In genomic region chr2:6214471-6214870, GRCh38 we compare ENCODE assay signal across 23 cellular contexts.
DNase-seq lines count a peak whose midpoint lies in the region; ATAC-seq and TF ChIP-seq lines count a peak whose summit lies in the region.
"Had no signal": no experiment of that assay in that cellular context is flagged by ENCODE, and none has a peak within 500 bp of the region (broad histone marks: within the 10 kb centered on the region; RNA-seq: fewer than 3 reads in every experiment).

No MANE protein-coding gene starts in this region.

- peaks cover 4% of the 10 kb centered on the region; the same call in 1 of the 2 replicates for H3K79me2 ChIP-seq in H9 (ENCODE audit: insufficient read depth, low read length)

- H3K4me3 Mint-ChIP-seq in H9 = no peak overlapping the region
- H3K4me3 Mint-ChIP-seq: activated B cell treated with CpG ODN at 0.5 μM for 24 hours; activated naive CD8-positive, alpha-beta T cell treated with anti-CD3 and anti-CD28 coated beads, Interleukin-2, amount 10 ng/mL, durations not matched to agents 7 days and 5 days; stimulated activated naive B cell treated with anti-CD40 and anti-IgM and Interleukin-4, amounts not matched to agents 10 μg/mL and 1 μg/mL and 100 μg/mL, for 72 hours; T-helper 17 cell had no signal

- no peak overlapping the region for H3K27ac Mint-ChIP-seq in H9
- H3K27ac Mint-ChIP-seq: activated B cell treated with CpG ODN at 0.5 μM for 24 hours; activated naive CD8-positive, alpha-beta T cell treated with anti-CD3 and anti-CD28 coated beads, Interleukin-2, amount 10 ng/mL, durations not matched to agents 7 days and 5 days; stimulated activated naive B cell treated with anti-CD40 and anti-IgM and Interleukin-4, amounts not matched to agents 10 μg/mL and 1 μg/mL and 100 μg/mL, for 72 hours; T-helper 17 cell had no signal

- no peak overlapping the region for H2BK12ac ChIP-seq in H9 (ENCODE audit: insufficient read length, low read depth, low read length)

- H4K8ac ChIP-seq in H9 (replicated peaks; ENCODE audit: insufficient read length, low read depth, low read length) = no peak overlapping the region

- H2BK15ac ChIP-seq in H9 (ENCODE audit: low read depth, low read length) = no peak overlapping the region

- no peaks in the 10 kb centered on the region; a peak in 1 of 4 replicates for H3K4me1 Mint-ChIP-seq in H9
- H3K4me1 Mint-ChIP-seq: activated naive CD8-positive, alpha-beta T cell treated with anti-CD3 and anti-CD28 coated beads, Interleukin-2, amount 10 ng/mL, durations not matched to agents 7 days and 5 days; T-helper 17 cell had no signal

- H2AK5ac ChIP-seq in H9 (ENCODE audit: insufficient read length, low read length) = no peak overlapping the region

- no peak overlapping the region for H3K4me3 ChIP-seq in uterus
- H3K4me3 ChIP-seq: BLaER1 treated with 17β-estradiol and CSF1 and Interleukin-3, amounts not matched to agents 10 nM and 100 nM; breast epithelium; right atrium auricular region; upper lobe of left lung had no signal

- H3K4ac ChIP-seq in H9 (ENCODE audit: low read depth, low read length) = no peak overlapping the region

- intact Hi-C loops in uterus (cut with DNase I; ENCODE audit: low total_unique reads) = no loop called here

- H3K79me1 ChIP-seq in H9 (ENCODE audit: insufficient read depth, low read depth, low read length, poor library complexity, severe bottlenecking) = no peaks in the 10 kb centered on the region

- no peaks in the 10 kb centered on the region for H3K9me3 ChIP-seq in H9 (ENCODE audit: control insufficient read depth, low read depth, low read length)
- H3K9me3 ChIP-seq in uterus = no peaks in the 10 kb centered on the region
- H3K9me3 ChIP-seq: BLaER1 treated with 17β-estradiol and CSF1 and Interleukin-3, amounts not matched to agents 10 nM and 100 nM; breast epithelium; neutrophil; right atrium auricular region; upper lobe of left lung had no signal

- no peak overlapping the region for H3K4me2 ChIP-seq in H9 (ENCODE audit: insufficient read depth, insufficient read length, low read length)
- H3K4me2 ChIP-seq: BLaER1 treated with 17β-estradiol and CSF1 and Interleukin-3, amounts not matched to agents 10 nM and 100 nM; KMS-11 had no signal

- TF ChIP-seq POLR2A in uterus (IDR thresholded peaks at IDR 0.05) = no peak

- no peak overlapping the region for H3K56ac ChIP-seq in H9 (ENCODE audit: insufficient read length, low read depth, low read length)

- TF ChIP-seq CTCF in H9 (conservative IDR thresholded peaks at IDR 0.05) (peak; percentile 48), uterus (IDR thresholded peaks at IDR 0.05) (no peak)

- no CpG with 5 or more reads among the region's 6 CpGs for WGBS in H9 (ENCODE audit: extremely low coverage, insufficient read length, low lambda C conversion rate)

- no peaks in the 10 kb centered on the region; the same call in 1 of the 2 replicates for H3K27me3 Mint-ChIP-seq in H9 (ENCODE audit: low read depth)
- H3K27me3 Mint-ChIP-seq: activated B cell treated with CpG ODN at 0.5 μM for 24 hours, T-helper 17 cell had no signal

- no peaks in the 10 kb centered on the region for H3K9me3 Mint-ChIP-seq in H9
- H3K9me3 Mint-ChIP-seq: activated B cell treated with CpG ODN at 0.5 μM for 24 hours; activated naive CD8-positive, alpha-beta T cell treated with anti-CD3 and anti-CD28 coated beads, Interleukin-2, amount 10 ng/mL, durations not matched to agents 7 days and 5 days; stimulated activated naive B cell treated with anti-CD40 and anti-IgM and Interleukin-4, amounts not matched to agents 10 μg/mL and 1 μg/mL and 100 μg/mL, for 72 hours had no signal

- no peak overlapping the region for H4K91ac ChIP-seq in H9 (ENCODE audit: insufficient read length, low read depth, low read length)

- H3K4me1 ChIP-seq in H9 (ENCODE audit: insufficient read depth, low read length) (no peaks in the 10 kb centered on the region), uterus (no peaks in the 10 kb centered on the region)
- H3K4me1 ChIP-seq: BLaER1 treated with 17β-estradiol and CSF1 and Interleukin-3, amounts not matched to agents 10 nM and 100 nM; breast epithelium; right atrium auricular region; upper lobe of left lung had no signal

- no peak for ATAC-seq in GM18520 (IDR thresholded peaks at IDR 0.05; ENCODE audit: unreplicated experiment)
- ATAC-seq: T-helper 17 cell had no signal

- no peaks in the 10 kb centered on the region for H4K20me1 ChIP-seq in H9 (ENCODE audit: control insufficient read depth, insufficient read depth, insufficient read length)
- H4K20me1 ChIP-seq: BLaER1 treated with 17β-estradiol and CSF1 and Interleukin-3, amounts not matched to agents 10 nM and 100 nM had no signal

- H3T11ph ChIP-seq in H9 (ENCODE audit: low read length) = no peak overlapping the region

- no peak overlapping the region for H2BK120ac ChIP-seq in H9 (ENCODE audit: low read depth, low read length, poor library complexity, severe bottlenecking)

- no peak overlapping the region for H3K27ac ChIP-seq in H9 (ENCODE audit: insufficient read length, low read depth, low read length)
- no peak overlapping the region for H3K27ac ChIP-seq in uterus
- H3K27ac ChIP-seq: BLaER1 treated with 17β-estradiol and CSF1 and Interleukin-3, amounts not matched to agents 10 nM and 100 nM; breast epithelium; KMS-11; neutrophil; right atrium auricular region; upper lobe of left lung had no signal

- H2BK20ac ChIP-seq in H9 (ENCODE audit: low read depth, low read length, poor library complexity, severe bottlenecking) = no peak overlapping the region

- H2BK5ac ChIP-seq in H9 (ENCODE audit: insufficient read length, low read length) = no peak overlapping the region

- in situ Hi-C loops in SK-MEL-5 (cut with HindIII; ENCODE audit: low pct_unique_long_range_greater_than_20kb, low sequenced_read_pairs) = no loop called here

- no peak overlapping the region for H3K9ac ChIP-seq in H9 (ENCODE audit: extremely low read depth, insufficient read length, low read length)
- H3K9ac ChIP-seq: BLaER1 treated with 17β-estradiol and CSF1 and Interleukin-3, amounts not matched to agents 10 nM and 100 nM; KMS-11 had no signal

- no peak overlapping the region for H4K5ac ChIP-seq in H9 (ENCODE audit: insufficient read length, low read depth, low read length)

- H3K36me3 Mint-ChIP-seq in H9 (ENCODE audit: insufficient read depth in 1 of 3, low read depth in 3 of 3) = no peaks in the 10 kb centered on the region
- H3K36me3 Mint-ChIP-seq: activated naive CD8-positive, alpha-beta T cell treated with anti-CD3 and anti-CD28 coated beads, Interleukin-2, amount 10 ng/mL, durations not matched to agents 7 days and 5 days; stimulated activated naive B cell treated with anti-CD40 and anti-IgM and Interleukin-4, amounts not matched to agents 10 μg/mL and 1 μg/mL and 100 μg/mL, for 72 hours had no signal

- H2AFZ ChIP-seq in H9 (ENCODE audit: low read length) = no peak overlapping the region

- H3K27me3 ChIP-seq in H9 (ENCODE audit: insufficient read depth, low read length) = no peaks in the 10 kb centered on the region
- no peaks in the 10 kb centered on the region for H3K27me3 ChIP-seq in uterus
- H3K27me3 ChIP-seq: BLaER1 treated with 17β-estradiol and CSF1 and Interleukin-3, amounts not matched to agents 10 nM and 100 nM; breast epithelium; neutrophil; right atrium auricular region; upper lobe of left lung had no signal

- no peak overlapping the region for H3K18ac ChIP-seq in H9 (ENCODE audit: insufficient read length, low read depth, low read length)

- no peaks in the 10 kb centered on the region for H3K36me3 ChIP-seq in uterus
- H3K36me3 ChIP-seq: BLaER1 treated with 17β-estradiol and CSF1 and Interleukin-3, amounts not matched to agents 10 nM and 100 nM; breast epithelium; neutrophil; right atrium auricular region; upper lobe of left lung had no signal

- no peak overlapping the region for H3K14ac ChIP-seq in H9 (ENCODE audit: insufficient read depth, low read length)

- H3K23me2 ChIP-seq in H9 (ENCODE audit: insufficient read length, low read depth, low read length, poor library complexity, severe bottlenecking) = no peaks in the 10 kb centered on the region

- no peak overlapping the region for H3K23ac ChIP-seq in H9 (ENCODE audit: insufficient read length, low read depth, low read length)

- peak; percentile 38 for DNase-seq in ELF-1 (ENCODE audit: low read depth, low spot score)
- DNase-seq in H9 = peak; percentile 50
- peak; percentile 40 for DNase-seq in SK-MEL-5 (ENCODE audit: low read depth, low spot score)
- DNase-seq in islet precursor cell = peak; percentile 84
- DNase-seq in inferior parietal cortex (ENCODE audit: extremely low spot score) = no peak
- no peak for DNase-seq in uterus
- DNase-seq in COLO668 (lab: John Stamatoyannopoulos, UW; ENCODE audit: unreplicated experiment) = no peak
- DNase-seq: activated B cell treated with CpG ODN at 0.5 μM for 24 hours; activated CD8-positive, alpha-beta memory T cell treated with anti-CD3 and anti-CD28 coated beads for 24 hours; activated naive CD8-positive, alpha-beta T cell treated with anti-CD3 and anti-CD28 coated beads, Interleukin-2, amount 10 ng/mL, durations not matched to agents 7 days and 5 days; dermis blood vessel endothelial cell; NCI-H1417; Right ventricle myocardium superior; stimulated activated CD4-positive, alpha-beta T cell treated with anti-CD3 and anti-CD28 coated beads, Interleukin-15, amount 100 ng/mL, for 24 hours; stimulated activated naive B cell treated with anti-CD40 and anti-IgM and Interleukin-4, amounts not matched to agents 10 μg/mL and 1 μg/mL and 100 μg/mL, for 72 hours; T-helper 17 cell; upper lobe of left lung had no signal

Comparison
In these comparisons a context has a peak if more than half of its experiments do, and no peak if none do; other contexts are left out.
1. DNase-seq: peak in ELF-1 (single experiment), H9 (single experiment), SK-MEL-5 (single experiment) and islet precursor cell (single experiment); none in inferior parietal cortex (single experiment), uterus (0 of 2) and COLO668 (single experiment).